ENCODE assay signal across 8 cellular contexts in genomic region chr2:237731663-237732062, GRCh38.
DNase-seq lines count a peak whose midpoint lies in the region; ATAC-seq and TF ChIP-seq lines count a peak whose summit lies in the region.

No MANE protein-coding gene starts in this region.

- H3K27me3 Mint-ChIP-seq in central memory CD8-positive, alpha-beta T cell, result no peaks in the 10 kb centered on the region

- no peak overlapping the region for H3K4me3 ChIP-seq in ovary

- H3K4me1 Mint-ChIP-seq in central memory CD8-positive, alpha-beta T cell, result peaks cover 77% of the 10 kb centered on the region

- TF ChIP-seq EP300 in ovary (IDR thresholded peaks at IDR 0.05), result no peak

- no peaks in the 10 kb centered on the region for H3K9me3 ChIP-seq in ovary

- intact Hi-C loops in ovary (cut with DNase I), result no loop called here

- peak; percentile 44 for ATAC-seq in central memory CD8-positive, alpha-beta T cell (replicated peaks; ENCODE audit: extremely low read depth, poor library complexity, severe bottlenecking)
- ATAC-seq in omental fat pad (ENCODE audit: low FRiP score), result peak; percentile 65
- no peak for ATAC-seq in GM21619 (IDR thresholded peaks at IDR 0.05; ENCODE audit: unreplicated experiment)

- TF ChIP-seq CTCF in omental fat pad (IDR thresholded peaks at IDR 0.05), result no peak
- TF ChIP-seq CTCF in ovary (IDR thresholded peaks at IDR 0.05), result no peak

- H3K27ac ChIP-seq in ovary, result no peak overlapping the region

- H3K27me3 ChIP-seq in ovary, result no peaks in the 10 kb centered on the region

- peak; percentile 83 for DNase-seq in DMS53 (lab: John Stamatoyannopoulos, UW)
- DNase-seq in RKO (ENCODE audit: low spot score), result peak; percentile 67
- no peak for DNase-seq in central memory CD8-positive, alpha-beta T cell (ENCODE audit: low spot score in 2 of 2)
- DNase-seq in omental fat pad (ENCODE audit: low spot score), result no peak
- no peak for DNase-seq in ovary
- no peak for DNase-seq in effector CD8-positive, alpha-beta T cell (lab: John Stamatoyannopoulos, UW)
- DNase-seq in NCI-H82 (lab: John Stamatoyannopoulos, UW), result no peak

- peaks cover 9% of the 10 kb centered on the region for H3K4me1 ChIP-seq in ovary (ENCODE audit: insufficient read depth)

- H3K4me3 Mint-ChIP-seq in central memory CD8-positive, alpha-beta T cell, result peak overlapping the region; percentile 54

- no peak for TF ChIP-seq POLR2A in ovary (IDR thresholded peaks at IDR 0.05)

- H3K36me3 ChIP-seq in ovary, result no peaks in the 10 kb centered on the region

- peak overlapping the region; percentile 83 for H3K27ac Mint-ChIP-seq in central memory CD8-positive, alpha-beta T cell (ENCODE audit: low read depth)

- H3K9me3 Mint-ChIP-seq in central memory CD8-positive, alpha-beta T cell, result no peaks in the 10 kb centered on the region

- H3K36me3 Mint-ChIP-seq in central memory CD8-positive, alpha-beta T cell (ENCODE audit: insufficient read depth), result peaks cover 35% of the 10 kb centered on the region

- WGBS in ovary, 3 donors, result 51 to 59% (median 57%) methylated on average over 6 of the region's 6 CpGs

Comparison
In these comparisons a context has a peak if more than half of its experiments do, and no peak if none do; other contexts are left out.
1. DNase-seq: peak in DMS53 (single experiment) and RKO (single experiment); none in central memory CD8-positive, alpha-beta T cell (0 of 2), omental fat pad (single experiment), ovary (0 of 5), effector CD8-positive, alpha-beta T cell (single experiment) and NCI-H82 (single experiment).